1 cellular context compared by ENCODE assay signal in genomic region chr17:35586569-35587073, GRCh38.
A peak's percentile ranks its signal among the peaks of the same experiment; 100 is the strongest.
TF ChIP-seq lines count a peak whose summit lies in the region.

No MANE protein-coding gene starts in this region.

TF ChIP-seq in HCT116, 20 proteins besides CTCF, POLR2A, EP300 and RAD21:
- TF ChIP-seq YY1 (IDR thresholded peaks at IDR 0.05; ENCODE audit: extremely low read depth, insufficient replicate concordance, low read depth, low read length) (no peak), CEBPB (IDR thresholded peaks at IDR 0.05; ENCODE audit: low read depth) (peak; percentile 64), ZNF274 (IDR thresholded peaks at IDR 0.05; ENCODE audit: low read depth, low read length) (no peak)
